10 cellular contexts compared by ENCODE assay signal in the genomic region with DNA sequence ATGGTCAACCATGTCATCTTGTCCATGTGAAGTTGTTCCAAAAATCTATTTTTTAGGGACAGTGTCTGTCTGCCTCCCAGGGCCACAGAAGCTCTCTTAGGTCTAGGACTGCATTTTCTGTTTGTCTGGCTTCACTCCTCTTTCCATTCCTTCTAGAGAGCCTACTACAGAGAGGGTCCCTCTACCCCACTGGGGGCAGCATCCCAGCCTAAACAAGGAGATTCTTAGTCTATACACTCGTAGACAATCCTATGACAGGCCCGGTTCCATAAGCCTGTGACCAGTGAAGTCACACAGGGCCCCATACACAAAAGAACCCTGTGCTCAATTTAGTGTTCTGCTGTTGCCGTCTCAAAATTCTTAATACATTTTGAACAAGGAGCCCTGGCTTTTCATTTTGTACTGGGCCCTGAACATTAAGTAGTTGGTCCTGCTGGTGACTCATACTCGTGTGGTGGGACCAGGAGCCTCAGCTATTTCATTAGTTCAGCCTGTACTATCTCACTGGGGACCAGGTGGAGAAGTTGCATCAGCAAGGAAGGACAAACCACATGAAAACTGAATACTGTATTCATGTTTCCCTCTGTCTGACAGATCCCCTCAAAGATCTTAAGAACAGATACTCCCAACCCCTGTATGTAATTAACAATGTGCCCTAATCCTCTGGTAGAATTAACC. TPM values are rescaled to one million over a fixed set of nuclear protein-coding genes. Genes with fewer than 3 reads are reported as not detected.
A peak's percentile ranks its signal among the peaks of the same experiment; 100 is the strongest.
DNase-seq lines count a peak whose midpoint lies in the region; ATAC-seq and TF ChIP-seq lines count a peak whose summit lies in the region.
"Had no signal": no experiment of that assay in that cellular context is flagged by ENCODE, and none has a peak within 500 bp of the region (broad histone marks: within the 10 kb centered on the region; RNA-seq: fewer than 3 reads in every experiment).

No MANE protein-coding gene starts in this region.

- H3K4me1 Mint-ChIP-seq in activated T-cell treated with anti-CD3 and anti-CD28 coated beads, Interleukin-2, amount 50 U/mL, for 24 hours (ENCODE audit: low read depth): no peaks in the 10 kb centered on the region

- H3K56ac ChIP-seq in IMR-90 (ENCODE audit: extremely low read depth, insufficient read depth, low read length): no peak overlapping the region

- TF ChIP-seq CTCF in IMR-90 (conservative IDR thresholded peaks at IDR 0.05; ENCODE audit: low read depth, low read length): no peak
- no peak for TF ChIP-seq CTCF in astrocyte of the spinal cord (IDR thresholded peaks at IDR 0.05; ENCODE audit: low read depth, low read length)
- no peak for TF ChIP-seq CTCF in kidney epithelial cell (IDR thresholded peaks at IDR 0.05; ENCODE audit: insufficient read depth, low read length, poor library complexity, severe bottlenecking)

- peak overlapping the region; percentile 60 for H4K91ac ChIP-seq in IMR-90 (ENCODE audit: insufficient read depth, low read depth, low read length)

- H3K36me3 Mint-ChIP-seq in activated T-cell treated with anti-CD3 and anti-CD28 coated beads, Interleukin-2, amount 50 U/mL, for 24 hours (ENCODE audit: low read depth): no peaks in the 10 kb centered on the region

- H3K36me3 ChIP-seq in BLaER1 (no peaks in the 10 kb centered on the region), IMR-90 (ENCODE audit: control insufficient read depth, insufficient read depth, low read length) (no peaks in the 10 kb centered on the region), kidney epithelial cell (ENCODE audit: control insufficient read depth, insufficient read depth, low read length) (no peaks in the 10 kb centered on the region)
- H3K36me3 ChIP-seq: transverse colon had no signal

- dilution Hi-C loops in IMR-90 (cut with HindIII; ENCODE audit: low sequenced_read_pairs, unreplicated experiment): no loop called here

- in situ Hi-C loops in IMR-90 (cut with MboI; ENCODE audit: low sequenced_read_pairs): no loop called here
- in situ Hi-C loops in astrocyte of the spinal cord (cut with HindIII; ENCODE audit: low sequenced_read_pairs): no loop called here

- H2AFZ ChIP-seq in IMR-90 (replicated peaks; ENCODE audit: low read length, poor library complexity): peak overlapping the region; percentile 73

- H3K9me3 ChIP-seq in BLaER1 (no peaks in the 10 kb centered on the region), IMR-90 (ENCODE audit: control insufficient read depth, insufficient read depth, low read length) (no peaks in the 10 kb centered on the region)
- H3K9me3 ChIP-seq: transverse colon had no signal

- TF ChIP-seq POLR2A in IMR-90 (IDR thresholded peaks at IDR 0.05; ENCODE audit: low read depth, low read length): no peak

- H3K9me1 ChIP-seq in IMR-90 (ENCODE audit: insufficient read depth, low read length): peaks cover 18% of the 10 kb centered on the region

- peak overlapping the region; percentile 66; the same call in 2 of the 3 replicates for H2BK15ac ChIP-seq in IMR-90 (ENCODE audit: low read depth, low read length)

- peak overlapping the region; percentile 70; the same call in 1 of the 2 replicates for H3K23ac ChIP-seq in IMR-90 (ENCODE audit: low read depth, low read length)

- peak overlapping the region; percentile 89 for H2BK120ac ChIP-seq in IMR-90 (ENCODE audit: low read depth, low read length)

- H3K27ac ChIP-seq in BLaER1 (peak overlapping the region; percentile 49; the same call in 1 of the 2 replicates), IMR-90 (ENCODE audit: insufficient read depth, low read length) (peak overlapping the region; percentile 10; the same call in 1 of the 2 replicates)
- H3K27ac ChIP-seq: transverse colon had no signal

- H4K8ac ChIP-seq in IMR-90 (ENCODE audit: low read depth in 2 of 2, low read length in 2 of 2): peak overlapping the region; percentile 53 to 72; a peak in 3 of 4 replicates

- ATAC-seq in IMR-90 (ENCODE audit: low read depth): peak; percentile 57

- DNase-seq in IMR-90: peak; percentile 90
- peak; percentile 81 for DNase-seq in astrocyte of the spinal cord (ENCODE audit: low read depth, low spot score)
- peak; percentile 29 for DNase-seq in kidney epithelial cell (ENCODE audit: low read depth)
- DNase-seq in CD1c-positive myeloid dendritic cell (ENCODE audit: extremely low spot score): no peak
- no peak for DNase-seq in stimulated activated CD4-positive, alpha-beta T cell treated with anti-CD3 and anti-CD28 coated beads, Interleukin-12 subunit alpha, Interleukin-12 subunit beta, amount 100 ng/mL, for 4 hours
- DNase-seq in NCI-H2081 (lab: John Stamatoyannopoulos, UW): no peak
- DNase-seq in activated T-cell treated with anti-CD3 and anti-CD28 coated beads, Interleukin-2, amount 50 U/mL, for 24 hours: no peak
- DNase-seq: Right ventricle myocardium superior, transverse colon had no signal

- BruUV-seq in IMR-90 (replicated peaks; lab: Mats Ljungman, UMichigan): no TSS peak

- TF ChIP-seq RAD21 in IMR-90 (IDR thresholded peaks at IDR 0.05; ENCODE audit: low read length): no peak

- peaks cover 10% of the 10 kb centered on the region for H3K27me3 Mint-ChIP-seq in activated T-cell treated with anti-CD3 and anti-CD28 coated beads, Interleukin-2, amount 50 U/mL, for 24 hours

- peak overlapping the region; percentile 10; the same call in 1 of the 2 replicates for H3K4me2 ChIP-seq in BLaER1
- H3K4me2 ChIP-seq in IMR-90 (ENCODE audit: low read depth, low read length): no peak overlapping the region

- H3K4me1 ChIP-seq in BLaER1 (peaks cover 10% of the 10 kb centered on the region), IMR-90 (ENCODE audit: control insufficient read depth, insufficient read depth, low read length) (peaks cover 16% of the 10 kb centered on the region)

- no peaks in the 10 kb centered on the region for H3K9me3 Mint-ChIP-seq in activated T-cell treated with anti-CD3 and anti-CD28 coated beads, Interleukin-2, amount 50 U/mL, for 24 hours

- peak overlapping the region; percentile 84 for H3K14ac ChIP-seq in IMR-90 (replicated peaks; ENCODE audit: low read depth, low read length)

- H3K4me3 Mint-ChIP-seq in activated T-cell treated with anti-CD3 and anti-CD28 coated beads, Interleukin-2, amount 50 U/mL, for 24 hours: no peak overlapping the region

- no peaks in the 10 kb centered on the region for H3K27me3 ChIP-seq in BLaER1
- no peaks in the 10 kb centered on the region for H3K27me3 ChIP-seq in IMR-90 (ENCODE audit: control insufficient read depth, insufficient read depth, low read length)
- no peaks in the 10 kb centered on the region for H3K27me3 ChIP-seq in kidney epithelial cell (ENCODE audit: control insufficient read depth, insufficient read depth, low read length)
- H3K27me3 ChIP-seq: transverse colon had no signal

- intact Hi-C loops in IMR-90 (cut with micrococcal nuclease): no loop called here

- POLR2A ChIA-PET in IMR-90 (lab: Charles Lee; ENCODE audit: unreplicated experiment): no interaction called here

- WGBS in IMR-90 (ENCODE audit: extremely low coverage in 2 of 2, insufficient read length in 1 of 2), 2 experiments: 93% methylated on average over 2 of the region's 4 CpGs; no CpG with 5 or more reads in 1 of the 2 experiments

- peak overlapping the region; percentile 50; the same call in 1 of the 2 replicates for H2AK5ac ChIP-seq in IMR-90 (ENCODE audit: low read depth, low read length)

- H4K5ac ChIP-seq in IMR-90 (ENCODE audit: low read depth, low read length): peak overlapping the region; percentile 90

- H3K18ac ChIP-seq in IMR-90 (ENCODE audit: low read depth, low read length): peak overlapping the region; percentile 88

- H3K9ac ChIP-seq in BLaER1 (no peak overlapping the region), IMR-90 (ENCODE audit: low read depth, low read length) (no peak overlapping the region)

- H2BK5ac ChIP-seq in IMR-90 (ENCODE audit: low read depth, low read length, poor library complexity, severe bottlenecking): peak overlapping the region; percentile 67

- H3K79me1 ChIP-seq in IMR-90 (ENCODE audit: low read depth in 1 of 2, low read length in 2 of 2): 0 out of 4 replicates have a peak, but pooled peaks cover 0 to 3% of the 10 kb centered on the region in 2 experiments

- peak overlapping the region; percentile 79 for H2AK9ac ChIP-seq in IMR-90 (replicated peaks; ENCODE audit: low read depth, low read length, poor library complexity)

- H2BK20ac ChIP-seq in IMR-90 (ENCODE audit: low read depth, low read length): peak overlapping the region; percentile 88

- H3K27ac Mint-ChIP-seq in activated T-cell treated with anti-CD3 and anti-CD28 coated beads, Interleukin-2, amount 50 U/mL, for 24 hours: no peak overlapping the region

- CTCF ChIA-PET in IMR-90 (lab: Yijun Ruan, JAX): interaction anchor here (0.9 kb wide), 1 partner anchor 24 kb away, joined by 3 read pairs; no protein-coding TSS in a partner anchor

- H3K4me3 ChIP-seq in BLaER1 (no peak overlapping the region), IMR-90 (ENCODE audit: insufficient read depth, low read depth, low read length) (no peak overlapping the region), astrocyte of the spinal cord (ENCODE audit: low read depth, low read length) (no peak overlapping the region), kidney epithelial cell (ENCODE audit: low read depth, low read length) (no peak overlapping the region)
- H3K4me3 ChIP-seq: transverse colon had no signal

- H3K4ac ChIP-seq in IMR-90 (ENCODE audit: low read depth, low read length): peak overlapping the region; percentile 81

- H4K20me1 ChIP-seq in BLaER1 (no peaks in the 10 kb centered on the region), IMR-90 (ENCODE audit: insufficient read depth, low read length) (no peaks in the 10 kb centered on the region)

TF ChIP-seq in IMR-90, 13 proteins besides CTCF, POLR2A, EP300 and RAD21 (continues in another document):
- no peak for TF ChIP-seq MAFK (IDR thresholded peaks at IDR 0.05; ENCODE audit: low read depth, low read length)
- TF ChIP-seq MAZ (IDR thresholded peaks at IDR 0.05; ENCODE audit: borderline replicate concordance, low read depth, low read length): no peak
- TF ChIP-seq RCOR1 (IDR thresholded peaks at IDR 0.05; ENCODE audit: insufficient replicate concordance, low read length): no peak
- TF ChIP-seq SMC3 (IDR thresholded peaks at IDR 0.05; ENCODE audit: low read depth, low read length): no peak
- TF ChIP-seq RFX5 (IDR thresholded peaks at IDR 0.05; ENCODE audit: low read depth, low read length): no peak
- peak; percentile 79 for TF ChIP-seq CEBPB (IDR thresholded peaks at IDR 0.05; ENCODE audit: low read depth, low read length)
- no peak for TF ChIP-seq MXI1 (IDR thresholded peaks at IDR 0.05; ENCODE audit: borderline replicate concordance, low read depth, low read length)

RNA-seq across cellular contexts. Expression of a gene that starts 23.5 kb away (rescaled TPM):
- total RNA-seq in IMR-90 (2012; rRNA removed): 1.3 and 1.4 TPM in 2 replicates
- 2.0 and 2.2 TPM in 2 replicates for polyA plus RNA-seq in IMR-90 (2012; rRNA removed)
- polyA plus RNA-seq in IMR-90 (2012; cell fraction: cytosol; rRNA removed): 0.35 and 1.9 TPM in 2 replicates
- 0.73 and 1.5 TPM in 2 replicates for polyA plus RNA-seq in IMR-90 (2012; cell fraction: nucleus; rRNA removed; ENCODE audit: low replicate concordance)
- total RNA-seq in kidney epithelial cell: not detected in 2 replicates

RNA-seq across cellular contexts. Expression of a gene that starts 44.1 kb away (rescaled TPM):
- total RNA-seq in IMR-90 (2012; rRNA removed) (0.56 TPM in 1 of 2 replicates, not detected in the other), kidney epithelial cell (0.08 and 0.14 TPM in 2 replicates)
- 0.10 TPM in 1 of 2 replicates, not detected in the other for polyA plus RNA-seq in IMR-90 (2012; rRNA removed)
- polyA plus RNA-seq in IMR-90 (2012; cell fraction: cytosol; rRNA removed): 0.12 and 0.23 TPM in 2 replicates
- polyA plus RNA-seq in IMR-90 (2012; cell fraction: nucleus; rRNA removed; ENCODE audit: low replicate concordance): 0.16 and 0.32 TPM in 2 replicates
- total RNA-seq: Right ventricle myocardium superior had no signal

Comparison
In these comparisons a context has a peak if more than half of its experiments do, and no peak if none do; other contexts are left out.
1. DNase-seq: peak in IMR-90 (single experiment), astrocyte of the spinal cord (single experiment) and kidney epithelial cell (single experiment); none in CD1c-positive myeloid dendritic cell (single experiment), stimulated activated CD4-positive, alpha-beta T cell treated with anti-CD3 and anti-CD28 coated beads, Interleukin-12 subunit alpha, Interleukin-12 subunit beta, amount 100 ng/mL, for 4 hours (single experiment), NCI-H2081 (0 of 2) and activated T-cell treated with anti-CD3 and anti-CD28 coated beads, Interleukin-2, amount 50 U/mL, for 24 hours (single experiment).